8 cellular contexts compared by ENCODE assay signal in genomic region chr14:24159777-24160498, GRCh38. TPM values are rescaled to one million over a fixed set of nuclear protein-coding genes. Genes with fewer than 3 reads are reported as not detected.
A peak's percentile ranks its signal among the peaks of the same experiment; 100 is the strongest.
DNase-seq lines count a peak whose midpoint lies in the region; ATAC-seq and TF ChIP-seq lines count a peak whose summit lies in the region.

No MANE protein-coding gene starts in this region.

- intact Hi-C loops in right lobe of liver (cut with DNase I): loop anchor here in 1 of 2 donors (10.0 kb wide), 2 partner anchors 65 to 95 kb away; partner anchors contain the start of gene PCK2

- H3K4me3 Mint-ChIP-seq in activated T-helper 17 cell treated with anti-CD3 and anti-CD28 coated beads, Interleukin-2, amount 50 U/mL, for 72 hours: no peak overlapping the region

- H3K79me2 ChIP-seq in SK-N-SH (ENCODE audit: insufficient read depth): peaks cover 23% of the 10 kb centered on the region

- no peaks in the 10 kb centered on the region for H3K9me3 Mint-ChIP-seq in activated T-helper 17 cell treated with anti-CD3 and anti-CD28 coated beads, Interleukin-2, amount 50 U/mL, for 72 hours

- H3K27ac Mint-ChIP-seq in activated T-helper 17 cell treated with anti-CD3 and anti-CD28 coated beads, Interleukin-2, amount 50 U/mL, for 72 hours: peak overlapping the region; percentile 99

- H2AFZ ChIP-seq in SK-N-SH (ENCODE audit: low read depth): no peak overlapping the region

- H3K4me3 ChIP-seq in SK-N-SH (ENCODE audit: low read depth in 2 of 2, low read length in 1 of 2) (no peak overlapping the region), right lobe of liver (no peak overlapping the region), subcutaneous abdominal adipose tissue (ENCODE audit: low read depth in 1 of 5, low read length in 5 of 5) (no peak overlapping the region)

- peaks cover 4 to 22% of the 10 kb centered on the region in 2 experiments; a peak in 1 of 4 replicates for H3K4me1 ChIP-seq in SK-N-SH (ENCODE audit: control insufficient read depth in 1 of 2, insufficient read depth in 2 of 2, low read depth in 1 of 2, low read length in 1 of 2)
- H3K4me1 ChIP-seq in right lobe of liver: peaks cover 0 to 35% (median 11%) of the 10 kb centered on the region in 4 donors
- peaks cover 9 to 34% (median 29%) of the 10 kb centered on the region in 5 donors for H3K4me1 ChIP-seq in subcutaneous abdominal adipose tissue (ENCODE audit: control insufficient read depth in 5 of 5, insufficient read depth in 5 of 5, low read length in 5 of 5)

- no peak for DNase-seq in SK-N-SH
- no peak for DNase-seq in right lobe of liver
- no peak for DNase-seq in SW 1271 (lab: John Stamatoyannopoulos, UW)

- H3K36me3 ChIP-seq in SK-N-SH (replicated peaks in 1 of 2; ENCODE audit: control insufficient read depth in 1 of 2, insufficient read depth in 2 of 2, low read length in 1 of 2): peaks cover 32 to 61% of the 10 kb centered on the region in 2 experiments
- peaks cover 3 to 62% (median 28%) of the 10 kb centered on the region in 4 donors for H3K36me3 ChIP-seq in right lobe of liver
- peaks cover 11 to 73% (median 66%) of the 10 kb centered on the region in 5 donors for H3K36me3 ChIP-seq in subcutaneous abdominal adipose tissue (ENCODE audit: control insufficient read depth in 5 of 5, insufficient read depth in 5 of 5, low read length in 5 of 5)

- H4K20me1 ChIP-seq in SK-N-SH (ENCODE audit: insufficient read depth): peaks cover 4% of the 10 kb centered on the region; the same call in 1 of the 2 replicates

- H3K27ac ChIP-seq in SK-N-SH (ENCODE audit: low read depth in 2 of 2, low read length in 1 of 2) (peak overlapping the region; percentile 46 to 71; a peak in 2 of 4 replicates), right lobe of liver (peak overlapping the region; percentile 56 to 98 (median 81)), subcutaneous abdominal adipose tissue (ENCODE audit: low read depth, low read length) (peak overlapping the region; percentile 93)

- 98% methylated on average over 11 of the region's 11 CpGs for WGBS in SK-N-SH (ENCODE audit: low lambda C conversion rate)
- 77% methylated on average over 7 of the region's 11 CpGs for WGBS in right lobe of liver (ENCODE audit: insufficient coverage, low coverage, low lambda C conversion rate, missing lambda C conversion rate)

- H3K27me3 Mint-ChIP-seq in activated T-helper 17 cell treated with anti-CD3 and anti-CD28 coated beads, Interleukin-2, amount 50 U/mL, for 72 hours: no peaks in the 10 kb centered on the region

- H3K4me1 Mint-ChIP-seq in activated T-helper 17 cell treated with anti-CD3 and anti-CD28 coated beads, Interleukin-2, amount 50 U/mL, for 72 hours: peaks cover 20% of the 10 kb centered on the region

- H3K9me3 ChIP-seq in SK-N-SH (no peaks in the 10 kb centered on the region), right lobe of liver (no peaks in the 10 kb centered on the region), subcutaneous abdominal adipose tissue (ENCODE audit: control insufficient read depth in 5 of 5, low read length in 5 of 5) (no peaks in the 10 kb centered on the region)

- TF ChIP-seq EP300 in SK-N-SH (IDR thresholded peaks at IDR 0.05; ENCODE audit: borderline replicate concordance in 1 of 2, low read depth in 1 of 2, low read length in 1 of 2): no peak

- CTCF ChIA-PET in SK-N-SH (lab: Yijun Ruan, JAX): interaction anchor here (0.9 to 3.5 kb wide), 18 partner anchors 9 to 137 kb away, joined by 3 to 38 read pairs (median 11); partner anchors contain the start of genes MDP1, PSME1, PSME2 and REC8

- ATAC-seq in SK-N-SH treated with all-trans-retinoic acid at 6 μM for 48 hours (no peak), right lobe of liver (no peak), GM21717 (IDR thresholded peaks at IDR 0.05; ENCODE audit: unreplicated experiment) (no peak), HG02588 (IDR thresholded peaks at IDR 0.05; ENCODE audit: unreplicated experiment) (no peak)
- no peak for ATAC-seq in activated T-helper 17 cell treated with anti-CD3 and anti-CD28 coated beads, Interleukin-2, amount 50 U/mL, for 72 hours (replicated peaks)

- no peak for TF ChIP-seq POLR2A in right lobe of liver (IDR thresholded peaks at IDR 0.05)

- POLR2A ChIA-PET in SK-N-SH (lab: Yijun Ruan, JAX): interaction anchor here (0.7 to 5.2 kb wide), 8 partner anchors 9 to 108 kb away, joined by 3 to 50 read pairs (median 4); partner anchors contain the start of genes DCAF11, EMC9, NRL and PSME1

- H3K27me3 ChIP-seq in SK-N-SH (ENCODE audit: insufficient read depth): no peaks in the 10 kb centered on the region
- H3K27me3 ChIP-seq in right lobe of liver: no peaks in the 10 kb centered on the region
- no peaks in the 10 kb centered on the region for H3K27me3 ChIP-seq in subcutaneous abdominal adipose tissue (ENCODE audit: control insufficient read depth in 5 of 5, insufficient read depth in 4 of 5, low read length in 5 of 5)

- H3K9ac ChIP-seq in SK-N-SH: no peak overlapping the region
- no peak overlapping the region for H3K9ac ChIP-seq in subcutaneous abdominal adipose tissue (ENCODE audit: low read length in 5 of 5)

- no peak overlapping the region for H3K4me2 ChIP-seq in SK-N-SH

- TF ChIP-seq RAD21 in SK-N-SH (IDR thresholded peaks at IDR 0.05; ENCODE audit: low read length): no peak

- no peak for TF ChIP-seq CTCF in SK-N-SH (IDR thresholded peaks at IDR 0.05)
- no peak for TF ChIP-seq CTCF in right lobe of liver (IDR thresholded peaks at IDR 0.05)

- peaks cover 17% of the 10 kb centered on the region for H3F3A ChIP-seq in SK-N-SH (replicated peaks; ENCODE audit: insufficient read depth)

- peaks cover 100% of the 10 kb centered on the region for H3K36me3 Mint-ChIP-seq in activated T-helper 17 cell treated with anti-CD3 and anti-CD28 coated beads, Interleukin-2, amount 50 U/mL, for 72 hours (ENCODE audit: low read depth)

- no peaks in the 10 kb centered on the region for H3K9me2 ChIP-seq in SK-N-SH

TF ChIP-seq in SK-N-SH, 30 proteins besides CTCF, POLR2A, EP300 and RAD21:
- TF ChIP-seq, protein P1, sequence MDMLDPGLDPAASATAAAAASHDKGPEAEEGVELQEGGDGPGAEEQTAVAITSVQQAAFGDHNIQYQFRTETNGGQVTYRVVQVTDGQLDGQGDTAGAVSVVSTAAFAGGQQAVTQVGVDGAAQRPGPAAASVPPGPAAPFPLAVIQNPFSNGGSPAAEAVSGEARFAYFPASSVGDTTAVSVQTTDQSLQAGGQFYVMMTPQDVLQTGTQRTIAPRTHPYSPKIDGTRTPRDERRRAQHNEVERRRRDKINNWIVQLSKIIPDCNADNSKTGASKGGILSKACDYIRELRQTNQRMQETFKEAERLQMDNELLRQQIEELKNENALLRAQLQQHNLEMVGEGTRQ (IDR thresholded peaks at IDR 0.05; ENCODE audit: borderline replicate concordance, low read depth, low read length): no peak
- TF ChIP-seq, protein P2, sequence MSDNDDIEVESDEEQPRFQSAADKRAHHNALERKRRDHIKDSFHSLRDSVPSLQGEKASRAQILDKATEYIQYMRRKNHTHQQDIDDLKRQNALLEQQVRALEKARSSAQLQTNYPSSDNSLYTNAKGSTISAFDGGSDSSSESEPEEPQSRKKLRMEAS (IDR thresholded peaks at IDR 0.05; ENCODE audit: low read depth): no peak
- no peak for TF ChIP-seq NFIC (IDR thresholded peaks at IDR 0.05; ENCODE audit: borderline replicate concordance)

TF ChIP-seq in SK-N-SH treated with all-trans-retinoic acid at 6 μM for 48 hours, 23 proteins besides CTCF, POLR2A, EP300 and RAD21 (continues in another document):
- TF ChIP-seq SNAI2 (CRISPR knock-in tag; IDR thresholded peaks at IDR 0.05) (no peak), RARB (CRISPR knock-in tag; IDR thresholded peaks at IDR 0.05) (no peak)

RNA-seq across cellular contexts. Expression of gene IRF9, which starts 1.1 kb away (rescaled TPM):
- polyA plus RNA-seq in SK-N-SH (2012; rRNA removed): 37.6 and 43.6 TPM in 2 replicates
- polyA plus RNA-seq in SK-N-SH (2012; cell fraction: cytosol; rRNA removed): 24.7 and 28.7 TPM in 2 replicates
- polyA plus RNA-seq in SK-N-SH (2012; cell fraction: nucleus; rRNA removed): 88.6 and 121 TPM in 2 replicates
- total RNA-seq in activated T-helper 17 cell treated with anti-CD3 and anti-CD28 coated beads, Interleukin-2, amount 50 U/mL, for 72 hours: 100 to 1,000 TPM; 106 to 190 TPM
- total RNA-seq in right lobe of liver: 10 to 100 TPM; 17.4 to 66.6 (median 37.2) TPM

RNA-seq across cellular contexts. Expression of gene REC8, which starts 11.9 kb away (rescaled TPM):
- polyA plus RNA-seq in SK-N-SH (2012; rRNA removed): 13.1 and 23.2 TPM in 2 replicates
- 10.7 and 18.2 TPM in 2 replicates for polyA plus RNA-seq in SK-N-SH (2012; cell fraction: cytosol; rRNA removed)
- 141 and 220 TPM in 2 replicates for polyA plus RNA-seq in SK-N-SH (2012; cell fraction: nucleus; rRNA removed)
- 10 to 100 TPM; 35.7 to 58.8 TPM for total RNA-seq in activated T-helper 17 cell treated with anti-CD3 and anti-CD28 coated beads, Interleukin-2, amount 50 U/mL, for 72 hours
- 1 to 10 TPM; 1.6 to 7.4 (median 3.4) TPM for total RNA-seq in right lobe of liver

RNA-seq across cellular contexts. Expression of gene RNF31, which starts 12.6 kb away (rescaled TPM):
- 19.2 and 20.4 TPM in 2 replicates for polyA plus RNA-seq in SK-N-SH (2012; rRNA removed)
- 9.2 and 13.6 TPM in 2 replicates for polyA plus RNA-seq in SK-N-SH (2012; cell fraction: cytosol; rRNA removed)
- 119 and 161 TPM in 2 replicates for polyA plus RNA-seq in SK-N-SH (2012; cell fraction: nucleus; rRNA removed)
- 10 to 100 TPM; 56.6 to 86.7 TPM for total RNA-seq in activated T-helper 17 cell treated with anti-CD3 and anti-CD28 coated beads, Interleukin-2, amount 50 U/mL, for 72 hours
- total RNA-seq in right lobe of liver: 10 to 100 TPM; 17.5 to 39.6 (median 26.2) TPM

RNA-seq across cellular contexts. Expression of gene PSME2, which starts 13.5 kb away (rescaled TPM):
- 129 and 147 TPM in 2 replicates for polyA plus RNA-seq in SK-N-SH (2012; rRNA removed)
- polyA plus RNA-seq in SK-N-SH (2012; cell fraction: cytosol; rRNA removed): 132 and 159 TPM in 2 replicates
- 240 and 296 TPM in 2 replicates for polyA plus RNA-seq in SK-N-SH (2012; cell fraction: nucleus; rRNA removed)
- 100 to 1,000 TPM; 339 to 489 TPM for total RNA-seq in activated T-helper 17 cell treated with anti-CD3 and anti-CD28 coated beads, Interleukin-2, amount 50 U/mL, for 72 hours
- total RNA-seq in right lobe of liver: 100 to 1,000 TPM in 4 of 6 experiments, 10 to 100 TPM in 2; 66.1 to 142 (median 110) TPM

RNA-seq across cellular contexts. Expression of gene EMC9, which starts 18.5 kb away (rescaled TPM):
- 14.5 and 19.3 TPM in 2 replicates for polyA plus RNA-seq in SK-N-SH (2012; rRNA removed)
- polyA plus RNA-seq in SK-N-SH (2012; cell fraction: cytosol; rRNA removed): 10.2 and 14.4 TPM in 2 replicates
- polyA plus RNA-seq in SK-N-SH (2012; cell fraction: nucleus; rRNA removed): 47.8 and 61.5 TPM in 2 replicates
- total RNA-seq in activated T-helper 17 cell treated with anti-CD3 and anti-CD28 coated beads, Interleukin-2, amount 50 U/mL, for 72 hours: 10 to 100 TPM; 31.0 to 43.8 TPM
- 10 to 100 TPM; 10.2 to 21.4 (median 11.9) TPM for total RNA-seq in right lobe of liver

Comparison
In these comparisons a context has a peak if more than half of its experiments do, and no peak if none do; other contexts are left out.
1. RNA of gene REC8, which starts 11.9 kb away (total RNA-seq): 35.7 to 58.8 TPM in activated T-helper 17 cell treated with anti-CD3 and anti-CD28 coated beads, Interleukin-2, amount 50 U/mL, for 72 hours; 1.6 to 7.4 TPM in right lobe of liver; every median in the first group is over 4 times any median in the second.
2. Peak in every context shown above with its lines, with median percentiles within 50 percentile points of each other: H3K27ac ChIP-seq.